In genomic region chr12:57846285-57846576, GRCh38 we compare ENCODE assay signal across 8 cellular contexts. TPM values are rescaled to one million over a fixed set of nuclear protein-coding genes. Genes with fewer than 3 reads are reported as not detected.
DNase-seq lines count a peak whose midpoint lies in the region; ATAC-seq and TF ChIP-seq lines count a peak whose summit lies in the region.

No MANE protein-coding gene starts in this region.

- peaks cover 41% of the 10 kb centered on the region for H3K4me1 Mint-ChIP-seq in osteocyte (ENCODE audit: unreplicated experiment)

- H3K27ac Mint-ChIP-seq in osteocyte (ENCODE audit: unreplicated experiment) = peak overlapping the region; percentile 89

- TF ChIP-seq CTCF in osteocyte (IDR thresholded peaks at IDR 0.05) = no peak

- TF ChIP-seq POLR2A in GM10847 (IDR thresholded peaks at IDR 0.05; ENCODE audit: extremely low read depth, insufficient read length) = peak; percentile 4

- no peaks in the 10 kb centered on the region for H3K9me3 Mint-ChIP-seq in osteocyte (ENCODE audit: unreplicated experiment)

- no peak for DNase-seq in osteocyte (ENCODE audit: extremely low spot score, unreplicated experiment)
- no peak for DNase-seq in HuH-7 (ENCODE audit: low spot score)
- DNase-seq in NCI-H187 treated with DMSO at 0.1 percent for 48 hours (lab: John Stamatoyannopoulos, UW) = no peak
- DNase-seq in NCI-H128 (lab: John Stamatoyannopoulos, UW; ENCODE audit: unreplicated experiment) = no peak

- peak; percentile 6 for ATAC-seq in HG02623 (IDR thresholded peaks at IDR 0.05; ENCODE audit: unreplicated experiment)
- ATAC-seq in SK-N-SH treated with all-trans-retinoic acid at 6 μM for 48 hours = peak; percentile 44
- ATAC-seq in esophagus mucosa = peak; percentile 34

- no peaks in the 10 kb centered on the region for H3K27me3 Mint-ChIP-seq in osteocyte (ENCODE audit: unreplicated experiment)

- peak overlapping the region; percentile 83 for H3K4me3 Mint-ChIP-seq in osteocyte (ENCODE audit: unreplicated experiment)

- H3K36me3 Mint-ChIP-seq in osteocyte (ENCODE audit: unreplicated experiment) = peaks cover 2% of the 10 kb centered on the region

TF ChIP-seq in SK-N-SH treated with all-trans-retinoic acid at 6 μM for 48 hours, 23 proteins besides CTCF, POLR2A, EP300 and RAD21:
- no peak for TF ChIP-seq PPARA (CRISPR knock-in tag; IDR thresholded peaks at IDR 0.05; ENCODE audit: borderline replicate concordance)
- TF ChIP-seq CSRNP3 (CRISPR knock-in tag; IDR thresholded peaks at IDR 0.05) = no peak
- no peak for TF ChIP-seq ISL1 (CRISPR knock-in tag; IDR thresholded peaks at IDR 0.05)
- TF ChIP-seq GLIS3 (CRISPR knock-in tag; IDR thresholded peaks at IDR 0.05) = no peak
- TF ChIP-seq ZC3H10 (CRISPR knock-in tag; IDR thresholded peaks at IDR 0.05) = no peak
- TF ChIP-seq SNAI2 (CRISPR knock-in tag; IDR thresholded peaks at IDR 0.05) = no peak
- no peak for TF ChIP-seq RARB (CRISPR knock-in tag; IDR thresholded peaks at IDR 0.05)
- no peak for TF ChIP-seq ZNF70 (CRISPR knock-in tag; IDR thresholded peaks at IDR 0.05)
- TF ChIP-seq ESRRG (CRISPR knock-in tag; IDR thresholded peaks at IDR 0.05) = no peak
- no peak for TF ChIP-seq ARNTL (CRISPR knock-in tag; IDR thresholded peaks at IDR 0.05; ENCODE audit: borderline replicate concordance, low read depth)
- TF ChIP-seq PATZ1 (CRISPR knock-in tag; IDR thresholded peaks at IDR 0.05; ENCODE audit: borderline replicate concordance) = no peak
- no peak for TF ChIP-seq OSR1 (CRISPR knock-in tag; IDR thresholded peaks at IDR 0.05)
- TF ChIP-seq TOX (CRISPR knock-in tag; IDR thresholded peaks at IDR 0.05; ENCODE audit: borderline replicate concordance) = no peak
- no peak for TF ChIP-seq POU6F1 (CRISPR knock-in tag; IDR thresholded peaks at IDR 0.05; ENCODE audit: borderline replicate concordance, low read depth)
- TF ChIP-seq TCF4 (CRISPR knock-in tag; IDR thresholded peaks at IDR 0.05; ENCODE audit: borderline replicate concordance) = no peak
- TF ChIP-seq ZFP30 (CRISPR knock-in tag; IDR thresholded peaks at IDR 0.05) = no peak
- no peak for TF ChIP-seq CREB5 (CRISPR knock-in tag; IDR thresholded peaks at IDR 0.05; ENCODE audit: low read depth)

RNA-seq across cellular contexts. Expression of gene CTDSP2, which starts 0.3 kb away (rescaled TPM):
- 49.8 TPM for total RNA-seq in esophagus mucosa
- total RNA-seq in osteocyte = 171 and 179 TPM in 2 replicates

RNA-seq across cellular contexts. Expression of gene AVIL, which starts 27.7 kb away (rescaled TPM):
- total RNA-seq in esophagus mucosa (1.7 TPM), osteocyte (4.7 and 6.0 TPM in 2 replicates)
